Comparison of ENCODE assay signal across 8 cellular contexts in the genomic region with DNA sequence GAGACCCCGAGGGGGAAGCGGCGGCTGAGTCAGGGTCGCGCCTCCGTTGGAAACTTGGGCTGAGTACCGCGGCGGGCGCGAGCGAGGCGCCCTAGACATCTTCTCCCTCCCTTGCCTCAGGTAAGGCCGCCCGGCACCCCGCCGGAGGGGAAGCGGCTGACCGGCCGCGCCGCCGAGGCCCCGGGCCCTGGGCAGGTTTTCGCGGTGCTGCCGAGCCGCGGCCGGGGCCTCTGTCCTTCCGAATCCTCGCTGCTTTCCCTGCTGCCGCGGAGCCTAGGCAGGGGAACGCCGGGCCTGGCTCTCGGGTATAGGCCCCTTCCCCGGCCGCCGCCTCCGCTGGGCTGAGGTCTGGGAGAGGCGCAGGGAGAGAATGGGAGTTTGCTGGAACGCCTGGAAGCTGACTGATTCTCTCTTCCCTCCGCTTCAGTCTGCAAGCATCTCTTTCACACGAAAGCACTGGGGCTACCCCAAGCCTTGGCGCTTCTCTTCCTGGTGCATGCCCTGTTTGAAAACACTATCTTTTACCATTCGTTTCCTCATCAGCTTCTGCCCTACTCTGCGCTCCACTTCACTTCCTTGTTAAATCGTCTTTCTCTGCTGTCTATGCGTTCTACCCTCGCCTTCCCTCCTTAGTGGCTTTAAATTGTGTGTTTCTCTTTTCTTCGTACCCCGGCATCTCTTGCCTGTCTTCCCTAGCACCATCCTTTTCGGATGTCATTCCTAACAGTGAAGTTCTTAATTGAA. TPM values are rescaled to one million over a fixed set of nuclear protein-coding genes. Genes with fewer than 3 reads are reported as not detected.
DNase-seq lines count a peak whose midpoint lies in the region; ATAC-seq and TF ChIP-seq lines count a peak whose summit lies in the region.

No MANE protein-coding gene starts in this region.

- H4K20me1 ChIP-seq in PC-9 (ENCODE audit: insufficient read depth) (peaks cover 35% of the 10 kb centered on the region), neural cell (ENCODE audit: insufficient read depth) (no peaks in the 10 kb centered on the region)

- peak overlapping the region; percentile 69 for H3K4me3 ChIP-seq in PC-9
- peak overlapping the region; percentile 58 to 83 for H3K4me3 ChIP-seq in foreskin fibroblast (ENCODE audit: low read depth in 1 of 2, low read length in 2 of 2)
- H3K4me3 ChIP-seq in neural cell (ENCODE audit: low read length), result peak overlapping the region; percentile 67
- H3K4me3 ChIP-seq in urinary bladder (ENCODE audit: low read depth, low read length), result peak overlapping the region; percentile 89

- CTCF ChIA-PET in PC-9 (lab: Charles Lee), result no interaction called here

- H3K4me1 ChIP-seq in PC-9 (replicated peaks; ENCODE audit: insufficient read depth) (peaks cover 33% of the 10 kb centered on the region), urinary bladder (ENCODE audit: insufficient read depth) (no peaks in the 10 kb centered on the region)

- TF ChIP-seq CTCF in 22Rv1 (IDR thresholded peaks at IDR 0.05), result no peak
- no peak for TF ChIP-seq CTCF in PC-9 (conservative IDR thresholded peaks at IDR 0.05)
- no peak for TF ChIP-seq CTCF in foreskin fibroblast (IDR thresholded peaks at IDR 0.05; ENCODE audit: low read depth, low read length)
- TF ChIP-seq CTCF in neural cell (IDR thresholded peaks at IDR 0.05; ENCODE audit: poor library complexity, severe bottlenecking), result no peak

- POLR2A ChIA-PET in PC-9 (lab: Charles Lee; ENCODE audit: unreplicated experiment), result interaction anchor here (0.7 to 0.8 kb wide), 3 partner anchors 39 to 1422 kb away, joined by 4 to 5 read pairs (median 4); no protein-coding TSS in a partner anchor

- TF ChIP-seq POLR2A in GM10847 (IDR thresholded peaks at IDR 0.05; ENCODE audit: extremely low read depth, insufficient read length), result peak; percentile 17

- peak overlapping the region; percentile 90 for H3K27ac ChIP-seq in 22Rv1
- H3K27ac ChIP-seq in PC-9, result peak overlapping the region; percentile 55
- peak overlapping the region; percentile 86 for H3K27ac ChIP-seq in neural cell (ENCODE audit: low read length)
- H3K27ac ChIP-seq in urinary bladder (ENCODE audit: low read depth), result peak overlapping the region; percentile 99

- H3K9me3 ChIP-seq in PC-9 (ENCODE audit: insufficient read depth, low read depth) (no peaks in the 10 kb centered on the region), neural cell (ENCODE audit: low read length) (no peaks in the 10 kb centered on the region)

- intact Hi-C loops in PC-9 (cut with micrococcal nuclease; ENCODE audit: unreplicated experiment), result no loop called here

- peak overlapping the region; percentile 89 for H3K9ac ChIP-seq in neural cell (ENCODE audit: low read length)

- H2AFZ ChIP-seq in PC-9 (peak overlapping the region; percentile 85), neural cell (ENCODE audit: low read depth, low read length) (no peak overlapping the region)

- under 1% methylated on average over 54 of the region's 54 CpGs for WGBS in urinary bladder

- peak overlapping the region; percentile 95 for H3K4me2 ChIP-seq in PC-9
- H3K4me2 ChIP-seq in neural cell (ENCODE audit: low read length), result peak overlapping the region; percentile 78

- peaks cover 4% of the 10 kb centered on the region; the same call in 1 of the 2 replicates for H3K36me3 ChIP-seq in PC-9 (ENCODE audit: low read depth)
- no peaks in the 10 kb centered on the region for H3K36me3 ChIP-seq in neural cell (ENCODE audit: insufficient read depth, low read length)
- H3K36me3 ChIP-seq in urinary bladder (ENCODE audit: insufficient read depth), result no peaks in the 10 kb centered on the region

- TF ChIP-seq RAD21 in neural cell (conservative IDR thresholded peaks at IDR 0.05), result no peak

- H3K27me3 ChIP-seq in PC-9 (ENCODE audit: insufficient read depth, low read depth) (no peaks in the 10 kb centered on the region), neural cell (ENCODE audit: insufficient read depth, low read depth, low read length) (no peaks in the 10 kb centered on the region)

- no peaks in the 10 kb centered on the region for H3K9me2 ChIP-seq in PC-9 (ENCODE audit: insufficient read depth)
- H3K9me2 ChIP-seq in neural cell (ENCODE audit: insufficient read depth, low read length), result no peaks in the 10 kb centered on the region

- BruUV-seq in PC-9 (replicated peaks; lab: Mats Ljungman, UMichigan), result no TSS peak

- peak; percentile 27 for ATAC-seq in HG03135 (IDR thresholded peaks at IDR 0.05; ENCODE audit: unreplicated experiment)

- H3K79me2 ChIP-seq in PC-9 (ENCODE audit: low read depth) (peaks cover 55% of the 10 kb centered on the region), neural cell (replicated peaks; ENCODE audit: insufficient read depth, low read length) (peaks cover 47% of the 10 kb centered on the region)

- peak in 1 of 2 experiments; percentile 59 for DNase-seq in PC-9
- peak; percentile 80 for DNase-seq in activated effector memory CD4-positive, alpha-beta T cell treated with anti-CD3 and anti-CD28 coated beads, Interleukin-2, amount 50 U/mL, for 16 hours
- peak; percentile 15 to 59 for DNase-seq in foreskin fibroblast

- TF ChIP-seq EP300 in neural cell (conservative IDR thresholded peaks at IDR 0.05; ENCODE audit: poor library complexity, severe bottlenecking), result peak; percentile 4

- peaks cover 10% of the 10 kb centered on the region; the same call in 1 of the 2 replicates for H3F3A ChIP-seq in PC-9 (ENCODE audit: insufficient read depth, low read depth)
- no peaks in the 10 kb centered on the region for H3F3A ChIP-seq in neural cell (ENCODE audit: insufficient read depth, low read length, poor library complexity, severe bottlenecking)

TF ChIP-seq in neural cell, 6 proteins besides CTCF, POLR2A, EP300 and RAD21:
- no peak for TF ChIP-seq EZH2 (IDR thresholded peaks at IDR 0.05; ENCODE audit: borderline replicate concordance, insufficient read depth, low read length, poor library complexity, severe bottlenecking)
- peak; percentile 32 for TF ChIP-seq MXI1 (conservative IDR thresholded peaks at IDR 0.05; ENCODE audit: poor library complexity, severe bottlenecking)
- peak; percentile 48 for TF ChIP-seq POLR2AphosphoS5 (IDR thresholded peaks at IDR 0.05)
- TF ChIP-seq SMC3 (conservative IDR thresholded peaks at IDR 0.05; ENCODE audit: poor library complexity), result peak; percentile 7
- TF ChIP-seq TAF1 (IDR thresholded peaks at IDR 0.05; ENCODE audit: low read depth), result no peak
- TF ChIP-seq, protein P1, sequence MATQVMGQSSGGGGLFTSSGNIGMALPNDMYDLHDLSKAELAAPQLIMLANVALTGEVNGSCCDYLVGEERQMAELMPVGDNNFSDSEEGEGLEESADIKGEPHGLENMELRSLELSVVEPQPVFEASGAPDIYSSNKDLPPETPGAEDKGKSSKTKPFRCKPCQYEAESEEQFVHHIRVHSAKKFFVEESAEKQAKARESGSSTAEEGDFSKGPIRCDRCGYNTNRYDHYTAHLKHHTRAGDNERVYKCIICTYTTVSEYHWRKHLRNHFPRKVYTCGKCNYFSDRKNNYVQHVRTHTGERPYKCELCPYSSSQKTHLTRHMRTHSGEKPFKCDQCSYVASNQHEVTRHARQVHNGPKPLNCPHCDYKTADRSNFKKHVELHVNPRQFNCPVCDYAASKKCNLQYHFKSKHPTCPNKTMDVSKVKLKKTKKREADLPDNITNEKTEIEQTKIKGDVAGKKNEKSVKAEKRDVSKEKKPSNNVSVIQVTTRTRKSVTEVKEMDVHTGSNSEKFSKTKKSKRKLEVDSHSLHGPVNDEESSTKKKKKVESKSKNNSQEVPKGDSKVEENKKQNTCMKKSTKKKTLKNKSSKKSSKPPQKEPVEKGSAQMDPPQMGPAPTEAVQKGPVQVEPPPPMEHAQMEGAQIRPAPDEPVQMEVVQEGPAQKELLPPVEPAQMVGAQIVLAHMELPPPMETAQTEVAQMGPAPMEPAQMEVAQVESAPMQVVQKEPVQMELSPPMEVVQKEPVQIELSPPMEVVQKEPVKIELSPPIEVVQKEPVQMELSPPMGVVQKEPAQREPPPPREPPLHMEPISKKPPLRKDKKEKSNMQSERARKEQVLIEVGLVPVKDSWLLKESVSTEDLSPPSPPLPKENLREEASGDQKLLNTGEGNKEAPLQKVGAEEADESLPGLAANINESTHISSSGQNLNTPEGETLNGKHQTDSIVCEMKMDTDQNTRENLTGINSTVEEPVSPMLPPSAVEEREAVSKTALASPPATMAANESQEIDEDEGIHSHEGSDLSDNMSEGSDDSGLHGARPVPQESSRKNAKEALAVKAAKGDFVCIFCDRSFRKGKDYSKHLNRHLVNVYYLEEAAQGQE (IDR thresholded peaks at IDR 0.05; ENCODE audit: borderline replicate concordance), result no peak

RNA-seq across cellular contexts. Expression of a gene that starts 0.7 kb away (rescaled TPM):
- total RNA-seq in PC-9 (2021) (42.3 and 45.0 TPM in 2 replicates), urinary bladder (67.3 TPM)
- polyA plus RNA-seq in neural cell (79.8 and 116 TPM in 2 replicates), urinary bladder (35.9 TPM)
- 102 and 109 TPM in 2 replicates for polyA minus RNA-seq in neural cell
